12 cellular contexts compared by ENCODE assay signal in genomic region chr9:107707915-107708441, GRCh38.
A peak's percentile ranks its signal among the peaks of the same experiment; 100 is the strongest.
DNase-seq lines count a peak whose midpoint lies in the region; ATAC-seq and TF ChIP-seq lines count a peak whose summit lies in the region.
"Had no signal": no experiment of that assay in that cellular context is flagged by ENCODE, and none has a peak within 500 bp of the region (broad histone marks: within the 10 kb centered on the region; RNA-seq: fewer than 3 reads in every experiment).

No MANE protein-coding gene starts in this region.

- H3K9me3 ChIP-seq in PC-3 (ENCODE audit: low read length), result no peaks in the 10 kb centered on the region
- H3K9me3 ChIP-seq in psoas muscle, result no peaks in the 10 kb centered on the region
- H3K9me3 ChIP-seq: testis had no signal

- H3K36me3 Mint-ChIP-seq in progenitor cell of endocrine pancreas (ENCODE audit: insufficient read depth), result no peaks in the 10 kb centered on the region

- no peaks in the 10 kb centered on the region for H3K79me2 ChIP-seq in PC-3 (ENCODE audit: low read length)

- TF ChIP-seq POLR2A in erythroblast (IDR thresholded peaks at IDR 0.05; ENCODE audit: low read length), result no peak

- peak; percentile 64 for DNase-seq in HCEC 1CT
- peak; percentile 68 for DNase-seq in PC-3
- DNase-seq in erythroblast (lab: John Stamatoyannopoulos, UW), result peak; percentile 33 to 43
- DNase-seq in psoas muscle, result no peak
- DNase-seq in progenitor cell of endocrine pancreas (ENCODE audit: low spot score, unreplicated experiment), result no peak
- no peak for DNase-seq in cortex of kidney (lab: John Stamatoyannopoulos, UW)
- no peak for DNase-seq in NCI-H1417 (lab: John Stamatoyannopoulos, UW)
- DNase-seq: activated CD4-positive, alpha-beta T cell treated with anti-CD3 and anti-CD28 coated beads for 36 hours; DMS153; NCI-H510A treated with DMSO at 0.1 percent for 48 hours; testis had no signal

- H3F3A ChIP-seq in PC-3 (ENCODE audit: low read length, unreplicated experiment), result peaks cover 3% of the 10 kb centered on the region

- BruUV-seq in PC-3 (replicated peaks; lab: Mats Ljungman, UMichigan), result no TSS peak

- H2AFZ ChIP-seq in PC-3 (ENCODE audit: low read length), result no peak overlapping the region

- H3K27ac Mint-ChIP-seq in progenitor cell of endocrine pancreas, result no peak overlapping the region
- H3K27ac Mint-ChIP-seq: activated CD4-positive, alpha-beta T cell treated with anti-CD3 and anti-CD28 coated beads for 36 hours; activated T-helper 1 cell treated with anti-CD3 and anti-CD28 coated beads, Interleukin-12 subunit alpha, Interleukin-12 subunit beta, Interleukin-2, Interleukin-4 antibody, amounts not matched to agents 30 ng/mL and 10 ng/mL and 1 ng/mL, durations not matched to agents 14 hours and 24 hours and 36 hours had no signal

- H3K9me2 ChIP-seq in PC-3 (replicated peaks; ENCODE audit: low read length), result no peaks in the 10 kb centered on the region

- 74 to 85% (median 83%) methylated on average over 7 of the region's 7 CpGs for WGBS in psoas muscle, 3 donors

- H3K4me1 ChIP-seq in PC-3 (ENCODE audit: insufficient read depth, low read length), result peaks cover 40% of the 10 kb centered on the region
- peaks cover 4% of the 10 kb centered on the region for H3K4me1 ChIP-seq in psoas muscle
- H3K4me1 ChIP-seq: testis had no signal

- no peak overlapping the region; the same call in 1 of the 2 replicates for H3K4me2 ChIP-seq in PC-3 (ENCODE audit: low read length)

- H3K4me1 Mint-ChIP-seq in progenitor cell of endocrine pancreas (ENCODE audit: low read depth), result no peaks in the 10 kb centered on the region
- H3K4me1 Mint-ChIP-seq: activated CD4-positive, alpha-beta T cell treated with anti-CD3 and anti-CD28 coated beads for 36 hours had no signal

- TF ChIP-seq CTCF in PC-3 (conservative IDR thresholded peaks at IDR 0.05; ENCODE audit: low read depth, low read length) (no peak), psoas muscle (IDR thresholded peaks at IDR 0.05) (no peak), progenitor cell of endocrine pancreas (IDR thresholded peaks at IDR 0.05; ENCODE audit: unreplicated experiment) (no peak)

- peak; percentile 67 for ATAC-seq in PC-3
- peak; percentile 52 to 73 (median 70) for ATAC-seq in psoas muscle
- ATAC-seq: activated CD4-positive, alpha-beta T cell treated with anti-CD3 and anti-CD28 coated beads for 36 hours had no signal

- POLR2A ChIA-PET in PC-3 (lab: Charles Lee; ENCODE audit: unreplicated experiment), result no interaction called here

- H3K27me3 ChIP-seq in PC-3 (ENCODE audit: low read length), result no peaks in the 10 kb centered on the region
- H3K27me3 ChIP-seq in psoas muscle (ENCODE audit: insufficient read depth in 3 of 3, low read length in 2 of 3), result no peaks in the 10 kb centered on the region
- H3K27me3 ChIP-seq: testis had no signal

- no peak overlapping the region for H3K4me3 ChIP-seq in PC-3 (ENCODE audit: low read length)
- no peak overlapping the region for H3K4me3 ChIP-seq in psoas muscle
- H3K4me3 ChIP-seq: testis had no signal

- no peaks in the 10 kb centered on the region for H3K9me3 Mint-ChIP-seq in progenitor cell of endocrine pancreas (ENCODE audit: low read depth)
- H3K9me3 Mint-ChIP-seq: activated T-helper 1 cell treated with anti-CD3 and anti-CD28 coated beads, Interleukin-12 subunit alpha, Interleukin-12 subunit beta, Interleukin-2, Interleukin-4 antibody, amounts not matched to agents 30 ng/mL and 10 ng/mL and 1 ng/mL, durations not matched to agents 14 hours and 24 hours and 36 hours had no signal

- intact Hi-C loops in PC-3 (cut with micrococcal nuclease) (no loop called here), psoas muscle (cut with DNase I) (no loop called here)

- no peak overlapping the region for H3K9ac ChIP-seq in PC-3 (ENCODE audit: low read length)

- H3K4me3 Mint-ChIP-seq in progenitor cell of endocrine pancreas (ENCODE audit: low read depth), result no peak overlapping the region
- H3K4me3 Mint-ChIP-seq: activated CD4-positive, alpha-beta T cell treated with anti-CD3 and anti-CD28 coated beads for 36 hours; activated T-helper 1 cell treated with anti-CD3 and anti-CD28 coated beads, Interleukin-12 subunit alpha, Interleukin-12 subunit beta, Interleukin-2, Interleukin-4 antibody, amounts not matched to agents 30 ng/mL and 10 ng/mL and 1 ng/mL, durations not matched to agents 14 hours and 24 hours and 36 hours had no signal

- CTCF ChIA-PET in PC-3 (lab: Charles Lee), result no interaction called here

- H3K27me3 Mint-ChIP-seq in progenitor cell of endocrine pancreas, result peaks cover 91% of the 10 kb centered on the region
- H3K27me3 Mint-ChIP-seq: activated CD4-positive, alpha-beta T cell treated with anti-CD3 and anti-CD28 coated beads for 36 hours had no signal

- no peaks in the 10 kb centered on the region for H4K20me1 ChIP-seq in PC-3 (ENCODE audit: low read length)

- H3K36me3 ChIP-seq in PC-3 (ENCODE audit: low read depth, low read length) (no peaks in the 10 kb centered on the region), psoas muscle (ENCODE audit: insufficient read depth in 1 of 2, low read depth in 1 of 2) (no peaks in the 10 kb centered on the region)

- H3K27ac ChIP-seq in PC-3 (ENCODE audit: low read length) (0 out of 2 replicates have a peak overlapping the region, but pooled peaks have one; percentile 12), psoas muscle (no peak overlapping the region)
- H3K27ac ChIP-seq: testis had no signal

Comparison
In these comparisons a context has a peak if more than half of its experiments do, and no peak if none do; other contexts are left out.
1. DNase-seq: peak in HCEC 1CT (single experiment), PC-3 (single experiment) and erythroblast (2 of 2); none in psoas muscle (0 of 2), progenitor cell of endocrine pancreas (single experiment), cortex of kidney (single experiment) and NCI-H1417 (0 of 3).